In the genomic region with DNA sequence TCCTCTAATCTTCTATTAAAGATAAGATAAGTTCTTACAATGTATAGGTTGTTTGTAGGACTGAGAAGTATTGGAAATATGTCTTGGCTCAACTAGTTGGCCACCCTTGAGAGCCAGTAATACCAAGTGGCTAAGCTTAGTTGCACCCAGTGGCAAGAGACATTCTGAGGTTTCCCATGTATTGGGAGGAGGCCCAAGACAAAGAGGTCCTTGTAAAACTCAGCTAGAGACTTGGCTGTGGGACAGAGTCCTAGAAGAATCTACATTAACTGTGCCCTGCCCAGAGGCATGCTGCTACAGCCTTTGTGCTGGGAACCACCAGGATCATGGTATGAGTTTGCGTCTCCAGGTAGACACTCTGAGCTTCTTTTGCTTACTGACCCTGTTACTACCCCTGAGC, we compare ENCODE assay signal across 22 cellular contexts. TPM values are rescaled to one million over a fixed set of nuclear protein-coding genes. Genes with fewer than 3 reads are reported as not detected.
DNase-seq lines count a peak whose midpoint lies in the region; ATAC-seq, FAIRE-seq and TF ChIP-seq lines count a peak whose summit lies in the region.
"Had no signal": no experiment of that assay in that cellular context is flagged by ENCODE, and none has a peak within 500 bp of the region (broad histone marks: within the 10 kb centered on the region; RNA-seq: fewer than 3 reads in every experiment).

No MANE protein-coding gene starts in this region.

- H3K4me1 Mint-ChIP-seq in endodermal cell, result no peaks in the 10 kb centered on the region
- H3K4me1 Mint-ChIP-seq: activated naive CD4-positive, alpha-beta T cell treated with anti-CD3 and anti-CD28 coated beads, Interleukin-2, amount 10 ng/mL, durations not matched to agents 7 days and 5 days; naive thymus-derived CD4-positive, alpha-beta T cell; stimulated activated naive B cell treated with anti-CD40 and anti-IgM and Interleukin-4, amounts not matched to agents 10 μg/mL and 1 μg/mL and 100 μg/mL, for 72 hours had no signal

- H3K4me2 ChIP-seq in smooth muscle cell, result no peak overlapping the region

- H3K4me3 ChIP-seq in LNCaP clone FGC (ENCODE audit: low read depth, low read length) (no peak overlapping the region), endodermal cell (ENCODE audit: low read length) (no peak overlapping the region), mucosa of descending colon (no peak overlapping the region), smooth muscle cell (no peak overlapping the region)
- H3K4me3 ChIP-seq: esophagus squamous epithelium, tibial artery had no signal

- H3K27ac Mint-ChIP-seq in endodermal cell, result peak overlapping the region; percentile 10
- H3K27ac Mint-ChIP-seq: activated naive CD4-positive, alpha-beta T cell treated with anti-CD3 and anti-CD28 coated beads, Interleukin-2, amount 10 ng/mL, durations not matched to agents 7 days and 5 days; activated T-cell treated with anti-CD3 and anti-CD28 coated beads, Interleukin-2, amount 50 U/mL, for 24 hours; naive thymus-derived CD4-positive, alpha-beta T cell; stimulated activated naive B cell treated with anti-CD40 and anti-IgM and Interleukin-4, amounts not matched to agents 10 μg/mL and 1 μg/mL and 100 μg/mL, for 72 hours had no signal

- TF ChIP-seq CTCF in LNCaP clone FGC (IDR thresholded peaks at IDR 0.05; ENCODE audit: control insufficient read depth, extremely low read depth, insufficient read depth), result no peak
- no peak for TF ChIP-seq CTCF in endodermal cell (conservative IDR thresholded peaks at IDR 0.05)
- TF ChIP-seq CTCF in mucosa of descending colon (IDR thresholded peaks at IDR 0.05), result no peak
- TF ChIP-seq CTCF in smooth muscle cell (IDR thresholded peaks at IDR 0.05; ENCODE audit: borderline replicate concordance, insufficient read depth, poor library complexity, severe bottlenecking), result no peak

- no peaks in the 10 kb centered on the region for H4K20me1 ChIP-seq in smooth muscle cell (ENCODE audit: low read depth)

- H3K4me3 Mint-ChIP-seq in endodermal cell, result no peak overlapping the region
- H3K4me3 Mint-ChIP-seq: activated naive CD4-positive, alpha-beta T cell treated with anti-CD3 and anti-CD28 coated beads, Interleukin-2, amount 10 ng/mL, durations not matched to agents 7 days and 5 days; activated T-cell treated with anti-CD3 and anti-CD28 coated beads, Interleukin-2, amount 50 U/mL, for 24 hours; naive thymus-derived CD4-positive, alpha-beta T cell; stimulated activated naive B cell treated with anti-CD40 and anti-IgM and Interleukin-4, amounts not matched to agents 10 μg/mL and 1 μg/mL and 100 μg/mL, for 72 hours had no signal

- DNase-seq in LNCaP clone FGC (ENCODE audit: low read depth) (peak; percentile 79), endodermal cell (no peak), mucosa of descending colon (peak in 2 of 3 donors; percentile 21 to 35), substantia nigra (lab: John Stamatoyannopoulos, UW) (peak in 28 of 49 donors; percentile 8 to 66 (median 25)), GM19239 (ENCODE audit: insufficient read length, low spot score) (no peak), NCI-H2227 treated with DMSO at 0.1 percent for 48 hours (lab: John Stamatoyannopoulos, UW) (no peak), smooth muscle cell (lab: John Stamatoyannopoulos, UW; ENCODE audit: unreplicated experiment) (no peak)
- DNase-seq: activated naive CD4-positive, alpha-beta T cell treated with anti-CD3 and anti-CD28 coated beads, Interleukin-2, amount 10 ng/mL, durations not matched to agents 7 days and 5 days; activated T-cell treated with anti-CD3 and anti-CD28 coated beads, Interleukin-2, amount 50 U/mL, for 24 hours; aorta; effector memory CD4-positive, alpha-beta T cell; esophagus squamous epithelium; glutamatergic neuron; naive thymus-derived CD4-positive, alpha-beta T cell; NCI-H1105; NCI-H2107; NCI-H510A treated with DMSO at 0.1 percent for 48 hours; stimulated activated CD4-positive, alpha-beta T cell treated with anti-CD3 and anti-CD28 coated beads, Interleukin-2, amount 100 ng/mL, for 24 hours; stimulated activated naive B cell treated with anti-CD40 and anti-IgM and Interleukin-4, amounts not matched to agents 10 μg/mL and 1 μg/mL and 100 μg/mL, for 72 hours; T1000; tibial artery had no signal

- H3K27ac ChIP-seq in endodermal cell (ENCODE audit: low read depth, low read length) (no peak overlapping the region), substantia nigra (ENCODE audit: low read depth, low read length, poor library complexity, severe bottlenecking) (no peak overlapping the region), smooth muscle cell (ENCODE audit: low read depth) (no peak overlapping the region)
- H3K27ac ChIP-seq: esophagus squamous epithelium, RWPE1, tibial artery had no signal

- H3K9ac ChIP-seq in endodermal cell (ENCODE audit: extremely low read depth, low read length, poor library complexity, severe bottlenecking) (no peak overlapping the region), smooth muscle cell (ENCODE audit: low read depth) (no peak overlapping the region)

- H3K4me1 ChIP-seq in endodermal cell (ENCODE audit: control insufficient read depth, insufficient read depth, low read length) (no peaks in the 10 kb centered on the region), mucosa of descending colon (ENCODE audit: low read depth) (peaks cover 11% of the 10 kb centered on the region), smooth muscle cell (ENCODE audit: low read depth) (no peaks in the 10 kb centered on the region)
- H3K4me1 ChIP-seq: esophagus squamous epithelium had no signal

- no peaks in the 10 kb centered on the region for H3K36me3 Mint-ChIP-seq in endodermal cell (ENCODE audit: low read depth)
- H3K36me3 Mint-ChIP-seq: activated naive CD4-positive, alpha-beta T cell treated with anti-CD3 and anti-CD28 coated beads, Interleukin-2, amount 10 ng/mL, durations not matched to agents 7 days and 5 days; naive thymus-derived CD4-positive, alpha-beta T cell; stimulated activated naive B cell treated with anti-CD40 and anti-IgM and Interleukin-4, amounts not matched to agents 10 μg/mL and 1 μg/mL and 100 μg/mL, for 72 hours had no signal

- H3K27me3 Mint-ChIP-seq in endodermal cell (ENCODE audit: insufficient read depth), result no peaks in the 10 kb centered on the region

- H3K36me3 ChIP-seq in endodermal cell (ENCODE audit: control insufficient read depth, insufficient read depth, low read length) (no peaks in the 10 kb centered on the region), mucosa of descending colon (ENCODE audit: low read depth) (no peaks in the 10 kb centered on the region), smooth muscle cell (ENCODE audit: low read depth) (no peaks in the 10 kb centered on the region)
- H3K36me3 ChIP-seq: esophagus squamous epithelium, tibial artery had no signal

- ATAC-seq in mucosa of descending colon, result peak; percentile 77
- ATAC-seq: naive thymus-derived CD4-positive, alpha-beta T cell; stimulated activated naive B cell treated with anti-CD40 and anti-IgM and Interleukin-4, amounts not matched to agents 10 μg/mL and 1 μg/mL and 100 μg/mL, for 72 hours had no signal

- H3F3A ChIP-seq in smooth muscle cell (ENCODE audit: low read depth), result no peaks in the 10 kb centered on the region

- no peaks in the 10 kb centered on the region for H3K79me2 ChIP-seq in smooth muscle cell (ENCODE audit: low read depth)

- FAIRE-seq in GM19239 (lab: Jason Lieb, UNC), result no peak

- H2AFZ ChIP-seq in smooth muscle cell (ENCODE audit: low read depth), result no peak overlapping the region

- 87% methylated on average over 1 of the region's 1 CpG; no CpG with 5 or more reads in 1 of the 2 experiments for WGBS in endodermal cell (ENCODE audit: insufficient coverage in 1 of 2, insufficient read length in 1 of 2), 2 experiments
- WGBS in smooth muscle cell (ENCODE audit: low lambda C conversion rate), result 90% methylated on average over 1 of the region's 1 CpG

- intact Hi-C loops in mucosa of descending colon (cut with DNase I, micrococcal nuclease), result no loop called here

- H3K9me3 Mint-ChIP-seq in endodermal cell, result no peaks in the 10 kb centered on the region
- H3K9me3 Mint-ChIP-seq: activated naive CD4-positive, alpha-beta T cell treated with anti-CD3 and anti-CD28 coated beads, Interleukin-2, amount 10 ng/mL, durations not matched to agents 7 days and 5 days; activated T-cell treated with anti-CD3 and anti-CD28 coated beads, Interleukin-2, amount 50 U/mL, for 24 hours had no signal

- H3K9me3 ChIP-seq in endodermal cell (ENCODE audit: control insufficient read depth, low read length), result no peaks in the 10 kb centered on the region
- no peaks in the 10 kb centered on the region for H3K9me3 ChIP-seq in mucosa of descending colon
- no peaks in the 10 kb centered on the region for H3K9me3 ChIP-seq in smooth muscle cell (replicated peaks; ENCODE audit: low read depth)
- H3K9me3 ChIP-seq: esophagus squamous epithelium, tibial artery had no signal

- H3K27me3 ChIP-seq in endodermal cell (ENCODE audit: control insufficient read depth, insufficient read depth, low read length, poor library complexity, severe bottlenecking), result no peaks in the 10 kb centered on the region
- H3K27me3 ChIP-seq in smooth muscle cell (ENCODE audit: low read depth), result no peaks in the 10 kb centered on the region
- H3K27me3 ChIP-seq: esophagus squamous epithelium, tibial artery had no signal

RNA-seq across cellular contexts. Expression of gene SLC4A4, which starts 41.9 kb away (rescaled TPM):
- total RNA-seq in endodermal cell, result 1 to 10 TPM; 3.3 to 3.8 TPM
- 1.2 TPM for polyA plus RNA-seq in endodermal cell (2013, experiment 1 of 2)
- 1.1 TPM for polyA plus RNA-seq in endodermal cell (2013, experiment 2 of 2)
- total RNA-seq in mucosa of descending colon, result 100 to 1,000 TPM; 102 to 248 (median 165) TPM
- total RNA-seq in smooth muscle cell, result 4.1 and 4.4 TPM in 2 replicates
- 1.2 and 2.8 TPM in 2 replicates for polyA plus RNA-seq in smooth muscle cell
- polyA plus RNA-seq: naive thymus-derived CD4-positive, alpha-beta T cell had no signal

Comparison
In these comparisons a context has a peak if more than half of its experiments do, and no peak if none do; other contexts are left out.
1. DNase-seq: peak in LNCaP clone FGC (single experiment), mucosa of descending colon (2 of 3) and substantia nigra (28 of 49); none in endodermal cell (single experiment), GM19239 (single experiment), NCI-H2227 treated with DMSO at 0.1 percent for 48 hours (single experiment) and smooth muscle cell (single experiment).
2. RNA of gene SLC4A4, which starts 41.9 kb away (total RNA-seq): 102 to 248 TPM in mucosa of descending colon; 4.1 to 4.4 TPM in smooth muscle cell and 3.3 to 3.8 TPM in endodermal cell; every median in the first group is over 10 times any median in the second.